In the genomic region with DNA sequence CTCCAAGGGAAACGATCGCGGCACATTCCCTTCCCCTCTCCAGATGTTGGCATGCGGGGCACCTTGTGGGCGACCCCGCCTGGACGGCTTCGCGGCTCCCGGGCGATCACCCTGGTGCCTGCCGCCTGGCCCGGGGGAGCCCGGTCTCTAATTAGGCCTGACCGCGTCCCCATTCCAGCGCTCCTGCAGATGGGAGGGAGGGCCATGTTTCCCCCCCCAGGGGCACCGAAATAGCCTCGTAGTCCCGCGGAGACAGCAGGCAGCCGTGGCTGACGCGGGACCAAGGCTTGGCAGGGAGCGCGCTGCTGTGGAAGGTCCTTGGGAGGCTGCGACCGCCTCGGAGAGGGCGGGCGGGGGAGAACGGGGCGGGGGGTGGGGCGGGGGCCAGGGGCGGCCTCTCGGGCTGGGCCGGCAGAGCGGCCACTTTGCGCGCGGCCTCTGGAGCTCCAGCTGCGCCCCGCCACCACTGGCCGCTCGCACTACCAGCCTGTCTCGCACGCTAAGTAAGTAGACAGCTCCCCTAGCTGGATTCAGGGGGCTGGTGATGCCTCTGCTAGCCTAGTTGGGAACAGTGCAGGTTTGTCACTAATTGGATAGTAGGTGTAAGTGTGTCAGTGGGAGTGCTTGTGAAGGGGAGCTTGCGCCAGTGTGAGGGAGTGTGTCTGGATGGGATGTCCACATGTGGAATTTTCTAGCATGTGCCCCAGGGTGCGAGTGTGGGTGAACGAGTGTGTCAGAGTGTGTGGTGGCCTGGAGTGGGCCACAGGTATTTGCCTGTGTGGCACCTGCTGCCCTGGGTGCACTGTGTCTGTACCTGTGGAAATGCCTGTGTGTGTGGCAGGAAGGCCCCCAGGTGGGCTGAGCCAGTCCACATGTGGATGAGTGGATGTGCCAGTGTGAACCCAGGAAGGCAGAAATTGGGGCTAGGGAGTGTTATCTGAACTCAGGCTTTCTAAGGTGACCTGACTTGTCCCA, we compare ENCODE assay signal across 7 cellular contexts. TPM values are rescaled to one million over a fixed set of nuclear protein-coding genes. Genes with fewer than 3 reads are reported as not detected.
DNase-seq lines count a peak whose midpoint lies in the region; ATAC-seq and TF ChIP-seq lines count a peak whose summit lies in the region.

A gene with protein sequence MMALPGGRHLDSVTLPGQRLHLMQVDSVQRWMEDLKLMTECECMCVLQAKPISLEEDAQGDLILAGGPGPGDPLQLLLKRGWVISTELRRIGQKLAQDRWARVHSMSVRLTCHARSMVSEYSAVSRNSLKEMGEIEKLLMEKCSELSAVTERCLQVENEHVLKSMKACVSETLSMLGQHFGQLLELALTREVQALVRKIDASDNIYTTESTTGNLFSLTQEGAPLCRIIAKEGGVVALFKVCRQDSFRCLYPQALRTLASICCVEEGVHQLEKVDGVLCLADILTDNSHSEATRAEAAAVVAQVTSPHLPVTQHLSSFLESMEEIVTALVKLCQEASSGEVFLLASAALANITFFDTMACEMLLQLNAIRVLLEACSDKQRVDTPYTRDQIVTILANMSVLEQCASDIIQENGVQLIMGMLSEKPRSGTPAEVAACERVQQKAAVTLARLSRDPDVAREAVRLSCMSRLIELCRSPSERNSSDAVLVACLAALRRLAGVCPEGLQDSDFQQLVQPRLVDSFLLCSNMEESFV (plus strand): TSS at position 423 of the 975 bp plus-strand sequence. CDS start 34,252 bp downstream, outside the sequence.

- H3K4me1 ChIP-seq in ascending aorta (peaks cover 0 to 8% of the 10 kb centered on the region in 2 donors), iPS DF 6.9 (ENCODE audit: control insufficient read depth, insufficient read depth, low read length) (peaks cover 5% of the 10 kb centered on the region), smooth muscle cell (ENCODE audit: low read depth) (no peaks in the 10 kb centered on the region), uterus (no peaks in the 10 kb centered on the region)

- H3K27ac ChIP-seq in ascending aorta, result no peak within 1 kb of the TSS
- H3K27ac ChIP-seq in iPS DF 6.9 (ENCODE audit: low read length), result no peak within 1 kb of the TSS
- no peak within 1 kb of the TSS for H3K27ac ChIP-seq in smooth muscle cell (ENCODE audit: low read depth)
- H3K27ac ChIP-seq in uterus, result no peak within 1 kb of the TSS

- H3K9me3 ChIP-seq in ascending aorta (no peaks in the 10 kb centered on the region), iPS DF 6.9 (ENCODE audit: control insufficient read depth, insufficient read depth, low read length) (no peaks in the 10 kb centered on the region), smooth muscle cell (replicated peaks; ENCODE audit: low read depth) (no peaks in the 10 kb centered on the region), uterus (no peaks in the 10 kb centered on the region)

- intact Hi-C loops in ascending aorta (cut with DNase I), result no loop called here
- intact Hi-C loops in uterus (cut with DNase I; ENCODE audit: low total_unique reads), result no loop called here

- H3K9ac ChIP-seq in smooth muscle cell (ENCODE audit: low read depth), result no peak within 1 kb of the TSS

- peak within 1 kb of the TSS; percentile 87 for H3K4me2 ChIP-seq in smooth muscle cell

- DNase-seq in HFF-Myc (ENCODE audit: extremely low read depth, low read depth) (no peak), ascending aorta (ENCODE audit: low spot score in 2 of 2) (no peak), iPS DF 6.9 (ENCODE audit: low read depth, low spot score) (no peak), smooth muscle cell (lab: John Stamatoyannopoulos, UW; ENCODE audit: unreplicated experiment) (no peak), uterus (no peak), occipital lobe (lab: John Stamatoyannopoulos, UW) (no peak)

- no CpG with 5 or more reads among the region's 50 CpGs for WGBS in iPS DF 6.9 (ENCODE audit: insufficient coverage, insufficient read length)
- 15% methylated on average over 44 of the region's 50 CpGs for WGBS in smooth muscle cell (ENCODE audit: low lambda C conversion rate)

- no peak for TF ChIP-seq CTCF in HFF-Myc (IDR thresholded peaks at IDR 0.05; ENCODE audit: low read depth, low read length, missing control alignments)
- TF ChIP-seq CTCF in ascending aorta (IDR thresholded peaks at IDR 0.05), result no peak
- no peak for TF ChIP-seq CTCF in smooth muscle cell (IDR thresholded peaks at IDR 0.05; ENCODE audit: borderline replicate concordance, insufficient read depth, poor library complexity, severe bottlenecking)
- no peak for TF ChIP-seq CTCF in uterus (IDR thresholded peaks at IDR 0.05)

- H2AFZ ChIP-seq in smooth muscle cell (ENCODE audit: low read depth), result no peak within 1 kb of the TSS

- H3K36me3 ChIP-seq in ascending aorta (no peaks in the 10 kb centered on the region), iPS DF 6.9 (ENCODE audit: control insufficient read depth, insufficient read depth, low read length) (no peaks in the 10 kb centered on the region), smooth muscle cell (ENCODE audit: low read depth) (no peaks in the 10 kb centered on the region), uterus (no peaks in the 10 kb centered on the region)

- no peak for ATAC-seq in esophagus mucosa

- H4K20me1 ChIP-seq in smooth muscle cell (ENCODE audit: low read depth), result no peaks in the 10 kb centered on the region

- TF ChIP-seq POLR2A in uterus (IDR thresholded peaks at IDR 0.05), result no peak

- H3K79me2 ChIP-seq in smooth muscle cell (ENCODE audit: low read depth), result no peaks in the 10 kb centered on the region

- no peaks in the 10 kb centered on the region for H3K27me3 ChIP-seq in ascending aorta
- H3K27me3 ChIP-seq in iPS DF 6.9 (ENCODE audit: control insufficient read depth, insufficient read depth, low read length), result peaks cover 14% of the 10 kb centered on the region
- peaks cover 45% of the 10 kb centered on the region for H3K27me3 ChIP-seq in smooth muscle cell (ENCODE audit: low read depth)
- no peaks in the 10 kb centered on the region for H3K27me3 ChIP-seq in uterus

- H3F3A ChIP-seq in smooth muscle cell (ENCODE audit: low read depth), result no peaks in the 10 kb centered on the region

- H3K4me3 ChIP-seq in HFF-Myc (replicated peaks; ENCODE audit: low read depth, low read length) (peak within 1 kb of the TSS; percentile 20; the same call in 1 of the 2 replicates), ascending aorta (peak within 1 kb of the TSS; percentile 32 to 57), iPS DF 6.9 (ENCODE audit: low read length) (peak within 1 kb of the TSS; percentile 60), smooth muscle cell (peak within 1 kb of the TSS; percentile 44), uterus (no peak within 1 kb of the TSS)

RNA-seq across cellular contexts. Expression of the gene that starts here (rescaled TPM):
- not detected for total RNA-seq in ascending aorta
- total RNA-seq in smooth muscle cell, result not detected in 2 replicates
- not detected in 2 replicates for polyA plus RNA-seq in smooth muscle cell
- total RNA-seq in uterus, result 1 to 10 TPM in 1 of 4 donors, under 1 TPM in 1, not detected in 2; 0.24 to 2.6 TPM
- 0.12 TPM for total RNA-seq in esophagus mucosa
- total RNA-seq in occipital lobe, result 0.31 TPM

Comparison
In these comparisons a context has a peak if more than half of its experiments do, and no peak if none do; other contexts are left out.
1. H3K4me3 ChIP-seq: peak in HFF-Myc (single experiment), ascending aorta (2 of 2), iPS DF 6.9 (single experiment) and smooth muscle cell (single experiment); none in uterus (0 of 2).